ENCODE assay signal across 7 cellular contexts in genomic region chr16:11354733-11355574, GRCh38.
A peak's percentile ranks its signal among the peaks of the same experiment; 100 is the strongest.
DNase-seq lines count a peak whose midpoint lies in the region; ATAC-seq lines count a peak whose summit lies in the region.

No MANE protein-coding gene starts in this region.

- peak; percentile 88 for DNase-seq in activated CD4-positive, alpha-beta T cell treated with anti-CD3 and anti-CD28 coated beads for 48 hours
- peak; percentile 82 for DNase-seq in fibroblast of gingiva (ENCODE audit: low read depth)
- DNase-seq in stimulated activated CD8-positive, alpha-beta memory T cell treated with anti-CD3 and anti-CD28 coated beads, Interleukin-2, amount 100 ng/mL, for 1 hour (ENCODE audit: low read depth in 2 of 2) = peak; percentile 42 to 65
- no peak for DNase-seq in NCI-H748 treated with DMSO at 0.1 percent for 48 hours (lab: John Stamatoyannopoulos, UW)

- ATAC-seq in GM19438 (IDR thresholded peaks at IDR 0.05; ENCODE audit: low read depth, unreplicated experiment) (peak; percentile 62), HG03439 (IDR thresholded peaks at IDR 0.05; ENCODE audit: unreplicated experiment) (peak; percentile 56), GM19328 (IDR thresholded peaks at IDR 0.05; ENCODE audit: unreplicated experiment) (no peak)
